9 cellular contexts compared by ENCODE assay signal in genomic region chr7:37344886-37345579, GRCh38.
DNase-seq lines count a peak whose midpoint lies in the region; ATAC-seq, FAIRE-seq and TF ChIP-seq lines count a peak whose summit lies in the region.
"Had no signal": no experiment of that assay in that cellular context is flagged by ENCODE, and none has a peak within 500 bp of the region (broad histone marks: within the 10 kb centered on the region; RNA-seq: fewer than 3 reads in every experiment).

No MANE protein-coding gene starts in this region.

- POLR2A ChIA-PET in activated B cell treated with CpG ODN at 0.5 μM for 24 hours (lab: Charles Lee), result interaction anchor here (0.8 to 1.6 kb wide), 2 partner anchors 9 to 103 kb away, joined by 3 read pairs; partner anchors contain the start of gene ELMO1

- intact Hi-C loops in activated B cell treated with CpG ODN at 0.5 μM for 24 hours (cut with micrococcal nuclease), result no loop called here
- intact Hi-C loops in kidney (cut with DNase I), result no loop called here

- no peaks in the 10 kb centered on the region for H3K9me3 Mint-ChIP-seq in activated B cell treated with CpG ODN at 0.5 μM for 24 hours

- TF ChIP-seq CTCF in activated B cell treated with CpG ODN at 0.5 μM for 24 hours (IDR thresholded peaks at IDR 0.05) (no peak), neutrophil (IDR thresholded peaks at IDR 0.05) (no peak), kidney (IDR thresholded peaks at IDR 0.05; ENCODE audit: borderline replicate concordance, extremely low read depth, insufficient read depth) (no peak)

- H3K9ac ChIP-seq in kidney (ENCODE audit: low read length in 2 of 2), result no peak overlapping the region

- H3K4me1 ChIP-seq in neutrophil (ENCODE audit: control insufficient read depth in 1 of 2, insufficient read depth in 1 of 2, low read depth in 1 of 2, low read length in 1 of 2) (peaks cover 67 to 76% of the 10 kb centered on the region in 2 experiments), kidney (ENCODE audit: control insufficient read depth in 1 of 2, insufficient read depth in 1 of 2, low read depth in 1 of 2, low read length in 2 of 2) (no peaks in the 10 kb centered on the region)

- DNase-seq in activated B cell treated with CpG ODN at 0.5 μM for 24 hours, result no peak
- DNase-seq in SW480 (ENCODE audit: low spot score), result no peak
- DNase-seq in SIG-M5 treated with dmso at 0.1 percent for 504 hours (lab: John Stamatoyannopoulos, UW; ENCODE audit: unreplicated experiment), result no peak
- no peak for DNase-seq in stimulated activated CD4-positive, alpha-beta T cell treated with anti-CD3 and anti-CD28 coated beads, Interleukin-12 subunit alpha, Interleukin-12 subunit beta, amount 100 ng/mL, for 4 hours
- DNase-seq in kidney, result no peak
- DNase-seq: stimulated activated CD4-positive, alpha-beta T cell treated with anti-CD3 and anti-CD28 coated beads, Interleukin-2, amount 100 ng/mL, for 24 hours had no signal

- no peaks in the 10 kb centered on the region for H3K27me3 ChIP-seq in neutrophil

- peaks cover 79% of the 10 kb centered on the region for H3K4me1 Mint-ChIP-seq in activated B cell treated with CpG ODN at 0.5 μM for 24 hours

- H3K36me3 ChIP-seq in neutrophil (no peaks in the 10 kb centered on the region), kidney (ENCODE audit: control insufficient read depth in 1 of 2, insufficient read depth in 2 of 2, low read length in 2 of 2) (no peaks in the 10 kb centered on the region)

- H3K36me3 Mint-ChIP-seq in activated B cell treated with CpG ODN at 0.5 μM for 24 hours (ENCODE audit: low read depth), result peaks cover 16% of the 10 kb centered on the region

- peak overlapping the region; percentile 86 for H3K27ac Mint-ChIP-seq in activated B cell treated with CpG ODN at 0.5 μM for 24 hours

- no peak overlapping the region for H3K4me3 ChIP-seq in neutrophil (ENCODE audit: low read depth in 1 of 2, low read length in 1 of 2)
- H3K4me3 ChIP-seq in kidney (ENCODE audit: low read length in 2 of 2), result no peak overlapping the region

- CTCF ChIA-PET in activated B cell treated with CpG ODN at 0.5 μM for 24 hours (lab: Charles Lee), result interaction anchor here (0.9 to 4.9 kb wide), 4 partner anchors 9 to 109 kb away, joined by 3 to 26 read pairs (median 5); no protein-coding TSS in a partner anchor

- H3K27ac ChIP-seq in neutrophil (peak overlapping the region; percentile 97), kidney (ENCODE audit: low read depth in 2 of 2, low read length in 2 of 2) (no peak overlapping the region)

- H3K9me3 ChIP-seq in neutrophil, result no peaks in the 10 kb centered on the region
- no peaks in the 10 kb centered on the region for H3K9me3 ChIP-seq in kidney (ENCODE audit: control insufficient read depth in 1 of 2, low read length in 2 of 2)

- ATAC-seq in GM19043 (IDR thresholded peaks at IDR 0.05; ENCODE audit: low read depth, unreplicated experiment) (peak; percentile 31), HG03175 (IDR thresholded peaks at IDR 0.05; ENCODE audit: unreplicated experiment) (peak; percentile 41), activated B cell treated with CpG ODN at 0.5 μM for 24 hours (ENCODE audit: low read depth) (no peak)

- no peaks in the 10 kb centered on the region for H3K27me3 Mint-ChIP-seq in activated B cell treated with CpG ODN at 0.5 μM for 24 hours

- peak overlapping the region; percentile 50 for H3K4me3 Mint-ChIP-seq in activated B cell treated with CpG ODN at 0.5 μM for 24 hours

- FAIRE-seq in kidney (lab: Jason Lieb, UNC), result no peak
